ENCODE assay signal across 2 cellular contexts in genomic region chr2:234955971-234956509, GRCh38.
TF ChIP-seq lines count a peak whose summit lies in the region.

No MANE protein-coding gene starts in this region.

TF ChIP-seq in GM23338, 12 proteins besides CTCF, POLR2A, EP300 and RAD21:
- TF ChIP-seq EZH2 (IDR thresholded peaks at IDR 0.05; ENCODE audit: low read depth, unreplicated experiment) = no peak
- TF ChIP-seq ZNF331 (CRISPR knock-in tag; IDR thresholded peaks at IDR 0.05; ENCODE audit: low read depth) = no peak
- TF ChIP-seq EZH2phosphoT487 (IDR thresholded peaks at IDR 0.05; ENCODE audit: unreplicated experiment) = no peak
- no peak for TF ChIP-seq CREB1 (CRISPR knock-in tag; IDR thresholded peaks at IDR 0.05; ENCODE audit: low read depth)
- TF ChIP-seq NANOG (IDR thresholded peaks at IDR 0.05; ENCODE audit: borderline replicate concordance) = no peak
- TF ChIP-seq ZNF114 (CRISPR knock-in tag; IDR thresholded peaks at IDR 0.05) = no peak
- no peak for TF ChIP-seq POLR2AphosphoS5 (IDR thresholded peaks at IDR 0.05; ENCODE audit: low read depth)
- TF ChIP-seq JUNB (IDR thresholded peaks at IDR 0.05; ENCODE audit: unreplicated experiment) = no peak
- TF ChIP-seq REST (IDR thresholded peaks at IDR 0.05; ENCODE audit: unreplicated experiment) = no peak
- no peak for TF ChIP-seq ETS1 (IDR thresholded peaks at IDR 0.05)
- TF ChIP-seq ZNF462 (CRISPR knock-in tag; IDR thresholded peaks at IDR 0.05) = no peak

TF ChIP-seq in H1, 55 proteins besides CTCF, POLR2A, EP300 and RAD21:
- TF ChIP-seq YY1 (IDR thresholded peaks at IDR 0.05; ENCODE audit: low read depth, low read length) = peak; percentile 72
- TF ChIP-seq CEBPB (IDR thresholded peaks at IDR 0.05; ENCODE audit: low read depth, low read length) = 0 out of 2 replicates have a peak, but pooled peaks have one; percentile 6
- no peak for TF ChIP-seq SUZ12 (IDR thresholded peaks at IDR 0.05; ENCODE audit: low read length)
